ENCODE assay signal across 25 cellular contexts in genomic region chr2:99666256-99666655, GRCh38.
"Had no signal": no experiment of that assay in that cellular context is flagged by ENCODE, and none has a peak within 500 bp of the region (broad histone marks: within the 10 kb centered on the region; RNA-seq: fewer than 3 reads in every experiment).

No MANE protein-coding gene starts in this region.

- H3K4me2 ChIP-seq: smooth muscle cell had no signal

- H3K27me3 ChIP-seq: esophagus muscularis mucosa, sigmoid colon, stomach, suprapubic skin, upper lobe of right lung had no signal

- H3K36me3 Mint-ChIP-seq: activated CD4-positive, alpha-beta memory T cell treated with anti-CD3 and anti-CD28 coated beads for 36 hours; activated naive CD4-positive, alpha-beta T cell treated with anti-CD3 and anti-CD28 coated beads, Interleukin-2, amount 10 ng/mL, durations not matched to agents 7 days and 5 days had no signal

- H3K4me3 ChIP-seq: esophagus muscularis mucosa, lower lobe of right lung, sigmoid colon, smooth muscle cell, stomach, suprapubic skin, upper lobe of right lung had no signal

- H3K4me3 Mint-ChIP-seq: activated CD4-positive, alpha-beta memory T cell treated with anti-CD3 and anti-CD28 coated beads for 36 hours; activated naive CD4-positive, alpha-beta T cell treated with anti-CD3 and anti-CD28 coated beads, Interleukin-2, amount 10 ng/mL, durations not matched to agents 7 days and 5 days; activated naive CD8-positive, alpha-beta T cell treated with anti-CD3 and anti-CD28 coated beads, Interleukin-2, amount 50 U/mL, for 24 hours; activated T-cell treated with anti-CD3 and anti-CD28 coated beads, Interleukin-2, amount 50 U/mL, for 72 hours; neural crest cell; stimulated activated memory B cell treated with anti-CD40 and anti-IgM and Interleukin-4, amounts not matched to agents 10 μg/mL and 1 μg/mL and 100 μg/mL, for 72 hours; T-helper 17 cell had no signal

- H3K4me1 ChIP-seq: upper lobe of right lung had no signal

- H3K27ac ChIP-seq: esophagus muscularis mucosa, lower lobe of right lung, sigmoid colon, stomach, suprapubic skin, upper lobe of right lung had no signal

- H3K27ac Mint-ChIP-seq: activated CD4-positive, alpha-beta memory T cell treated with anti-CD3 and anti-CD28 coated beads for 36 hours; activated naive CD4-positive, alpha-beta T cell treated with anti-CD3 and anti-CD28 coated beads, Interleukin-2, amount 10 ng/mL, durations not matched to agents 7 days and 5 days; activated naive CD8-positive, alpha-beta T cell treated with anti-CD3 and anti-CD28 coated beads, Interleukin-2, amount 50 U/mL, for 24 hours; activated T-cell treated with anti-CD3 and anti-CD28 coated beads, Interleukin-2, amount 50 U/mL, for 72 hours; stimulated activated memory B cell treated with anti-CD40 and anti-IgM and Interleukin-4, amounts not matched to agents 10 μg/mL and 1 μg/mL and 100 μg/mL, for 72 hours; T-helper 17 cell had no signal

- H3K27me3 Mint-ChIP-seq: activated CD4-positive, alpha-beta memory T cell treated with anti-CD3 and anti-CD28 coated beads for 36 hours; activated naive CD4-positive, alpha-beta T cell treated with anti-CD3 and anti-CD28 coated beads, Interleukin-2, amount 10 ng/mL, durations not matched to agents 7 days and 5 days; activated naive CD8-positive, alpha-beta T cell treated with anti-CD3 and anti-CD28 coated beads, Interleukin-2, amount 50 U/mL, for 24 hours; naive B cell; stimulated activated memory B cell treated with anti-CD40 and anti-IgM and Interleukin-4, amounts not matched to agents 10 μg/mL and 1 μg/mL and 100 μg/mL, for 72 hours; T-helper 17 cell had no signal

- H3K4me1 Mint-ChIP-seq: activated naive CD4-positive, alpha-beta T cell treated with anti-CD3 and anti-CD28 coated beads, Interleukin-2, amount 10 ng/mL, durations not matched to agents 7 days and 5 days; activated naive CD8-positive, alpha-beta T cell treated with anti-CD3 and anti-CD28 coated beads, Interleukin-2, amount 50 U/mL, for 24 hours; T-helper 17 cell had no signal

- H3K9me3 Mint-ChIP-seq: activated CD4-positive, alpha-beta memory T cell treated with anti-CD3 and anti-CD28 coated beads for 36 hours; naive B cell had no signal

- DNase-seq: activated CD4-positive, alpha-beta memory T cell treated with anti-CD3 and anti-CD28 coated beads for 36 hours; activated CD4-positive, alpha-beta T cell treated with anti-CD3 and anti-CD28 coated beads for 48 hours; activated effector memory CD4-positive, alpha-beta T cell treated with anti-CD3 and anti-CD28 coated beads, Interleukin-2, amount 50 U/mL, for 16 hours; activated naive CD4-positive, alpha-beta T cell treated with anti-CD3 and anti-CD28 coated beads, Interleukin-2, amount 10 ng/mL, durations not matched to agents 7 days and 5 days; activated naive CD8-positive, alpha-beta T cell treated with anti-CD3 and anti-CD28 coated beads, Interleukin-2, amount 50 U/mL, for 24 hours; activated T-cell treated with anti-CD3 and anti-CD28 coated beads, Interleukin-2, amount 50 U/mL, for 72 hours; dermis blood vessel endothelial cell; effector CD8-positive, alpha-beta T cell; lower lobe of right lung; mesendoderm; naive B cell; occipital lobe; posterior cingulate gyrus; retina; sigmoid colon; stimulated activated CD4-positive, alpha-beta T cell treated with anti-CD3 and anti-CD28 coated beads, Interleukin-15, amount 100 ng/mL, for 24 hours; stomach; SW 1271; T-helper 17 cell; upper lobe of right lung had no signal

- H3K9me3 ChIP-seq: esophagus muscularis mucosa, lower lobe of right lung, sigmoid colon, suprapubic skin, upper lobe of right lung had no signal

- H3K36me3 ChIP-seq: esophagus muscularis mucosa, lower lobe of right lung, sigmoid colon, suprapubic skin, upper lobe of right lung had no signal
